8 cellular contexts compared by ENCODE assay signal in the genomic region with DNA sequence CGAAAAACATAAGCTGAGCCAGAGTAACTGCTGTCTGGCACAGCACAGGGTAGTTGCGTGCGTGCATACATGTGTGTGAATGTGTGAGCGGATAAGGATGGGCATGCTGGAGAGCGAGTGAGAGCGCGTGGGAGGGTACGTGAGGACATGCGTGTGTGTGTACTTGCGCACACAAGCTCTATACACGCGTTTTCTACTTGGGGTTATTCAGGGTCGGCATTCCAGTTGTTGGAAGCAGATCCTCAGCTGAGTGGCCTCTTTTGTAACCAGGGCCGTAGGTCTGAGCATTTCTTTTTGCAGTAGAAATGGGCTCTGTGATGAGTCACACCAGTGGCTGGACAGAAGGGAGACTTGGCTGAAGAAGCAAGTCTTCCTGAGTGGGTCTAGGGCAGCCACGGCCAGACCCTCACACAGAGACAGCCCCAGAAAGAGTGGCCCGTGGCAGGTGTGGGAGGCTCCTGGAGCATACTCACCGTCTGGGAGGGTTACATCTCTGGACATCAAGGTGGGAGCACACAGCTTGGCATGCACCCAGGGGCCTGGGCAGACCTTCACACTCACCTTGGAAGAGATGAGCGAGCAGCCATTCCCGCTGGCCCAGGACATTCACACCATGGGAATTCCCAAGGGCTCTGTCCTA.
A peak's percentile ranks its signal among the peaks of the same experiment; 100 is the strongest.
DNase-seq lines count a peak whose midpoint lies in the region; ATAC-seq and TF ChIP-seq lines count a peak whose summit lies in the region.

No MANE protein-coding gene starts in this region.

- no peaks in the 10 kb centered on the region for H3K9me3 ChIP-seq in ascending aorta

- peaks cover 10 to 30% of the 10 kb centered on the region in 2 donors for H3K4me1 ChIP-seq in ascending aorta

- intact Hi-C loops in ascending aorta (cut with DNase I), result no loop called here

- peak; percentile 44 for DNase-seq in H4 (ENCODE audit: low spot score)
- DNase-seq in ascending aorta (ENCODE audit: low spot score in 2 of 2), result peak in 1 of 2 donors; percentile 77
- DNase-seq in iris pigment epithelial cell (ENCODE audit: low read depth), result peak; percentile 88
- peak; percentile 73 for DNase-seq in stromal cell of bone marrow (ENCODE audit: low read depth)

- no peaks in the 10 kb centered on the region for H3K27me3 ChIP-seq in ascending aorta

- no peak for TF ChIP-seq CTCF in ascending aorta (IDR thresholded peaks at IDR 0.05)

- ATAC-seq in HG02884 (IDR thresholded peaks at IDR 0.05; ENCODE audit: unreplicated experiment) (no peak), GM21723 (IDR thresholded peaks at IDR 0.05; ENCODE audit: unreplicated experiment) (no peak), HG03095 (IDR thresholded peaks at IDR 0.05; ENCODE audit: unreplicated experiment) (no peak), GM18505 (IDR thresholded peaks at IDR 0.05; ENCODE audit: unreplicated experiment) (no peak)

- H3K4me3 ChIP-seq in ascending aorta, result no peak overlapping the region

- H3K27ac ChIP-seq in ascending aorta, result peak overlapping the region; percentile 60 to 69

- no peaks in the 10 kb centered on the region for H3K36me3 ChIP-seq in ascending aorta

- TF ChIP-seq POLR2A in GM18505 (IDR thresholded peaks at IDR 0.05; ENCODE audit: borderline replicate concordance, extremely low read depth, insufficient read depth, insufficient read length), result no peak
